ENCODE assay signal across 17 cellular contexts in genomic region chr5:139306197-139306596, GRCh38. TPM values are rescaled to one million over a fixed set of nuclear protein-coding genes. Genes with fewer than 3 reads are reported as not detected.
DNase-seq lines count a peak whose midpoint lies in the region; ATAC-seq, FAIRE-seq and TF ChIP-seq lines count a peak whose summit lies in the region.
"Had no signal": no experiment of that assay in that cellular context is flagged by ENCODE, and none has a peak within 500 bp of the region (broad histone marks: within the 10 kb centered on the region; RNA-seq: fewer than 3 reads in every experiment).

No MANE protein-coding gene starts in this region.

- no peaks in the 10 kb centered on the region for H3K9me2 ChIP-seq in hepatocyte (replicated peaks; ENCODE audit: insufficient read depth)

- peak overlapping the region; percentile 35 to 78 (median 66) for H3K4me3 Mint-ChIP-seq in CD4-positive, CD25-positive, alpha-beta regulatory T cell
- no peak overlapping the region for H3K4me3 Mint-ChIP-seq in activated CD4-positive, alpha-beta memory T cell treated with anti-CD3 and anti-CD28 coated beads, Interleukin-2, amount 10 ng/mL, durations not matched to agents 7 days and 5 days

- no peak overlapping the region for H2AFZ ChIP-seq in hepatocyte

- POLR2A ChIA-PET in activated CD4-positive, alpha-beta memory T cell treated with anti-CD3 and anti-CD28 coated beads, Interleukin-2, amount 10 ng/mL, durations not matched to agents 7 days and 5 days (lab: Charles Lee), result interaction anchor here (0.9 to 13.1 kb wide), 3 partner anchors 10 to 35 kb away, joined by 4 to 165 read pairs (median 20); partner anchors contain the start of genes MATR3 and PAIP2

- no peaks in the 10 kb centered on the region for H3K27me3 Mint-ChIP-seq in CD4-positive, CD25-positive, alpha-beta regulatory T cell
- no peaks in the 10 kb centered on the region for H3K27me3 Mint-ChIP-seq in activated CD4-positive, alpha-beta memory T cell treated with anti-CD3 and anti-CD28 coated beads, Interleukin-2, amount 10 ng/mL, durations not matched to agents 7 days and 5 days

- no peak for TF ChIP-seq POLR2A in GM12891 (IDR thresholded peaks at IDR 0.05; ENCODE audit: low read depth, low read length)

- peak in 1 of 2 donors; percentile 34 for ATAC-seq in CD4-positive, CD25-positive, alpha-beta regulatory T cell (ENCODE audit: low read depth in 2 of 2)
- ATAC-seq: left lung, PC-3, sciatic nerve had no signal

- H3K4me1 Mint-ChIP-seq in CD4-positive, CD25-positive, alpha-beta regulatory T cell, result peaks cover 63 to 96% (median 83%) of the 10 kb centered on the region in 4 donors
- peaks cover 89% of the 10 kb centered on the region for H3K4me1 Mint-ChIP-seq in activated CD4-positive, alpha-beta memory T cell treated with anti-CD3 and anti-CD28 coated beads, Interleukin-2, amount 10 ng/mL, durations not matched to agents 7 days and 5 days

- FAIRE-seq in GM12891 (lab: Jason Lieb, UNC), result peak; percentile 51
- FAIRE-seq: endothelial cell of umbilical vein, frontal cortex had no signal

- 76% methylated on average over 1 of the region's 1 CpG for WGBS in hepatocyte (ENCODE audit: low lambda C conversion rate, missing lambda C conversion rate)

- H3K36me3 ChIP-seq in CD4-positive, CD25-positive, alpha-beta regulatory T cell (ENCODE audit: control insufficient read depth, insufficient read depth, low read length), result peaks cover 4% of the 10 kb centered on the region
- H3K36me3 ChIP-seq in hepatocyte (replicated peaks; ENCODE audit: insufficient read depth, low read depth), result no peaks in the 10 kb centered on the region
- H3K36me3 ChIP-seq: left lung had no signal

- H3K4me2 ChIP-seq in hepatocyte, result peak overlapping the region; percentile 51

- H3K27ac ChIP-seq in CD4-positive, CD25-positive, alpha-beta regulatory T cell (ENCODE audit: insufficient read depth, low read length, poor library complexity, severe bottlenecking), result peak overlapping the region; percentile 65
- no peak overlapping the region for H3K27ac ChIP-seq in hepatocyte
- H3K27ac ChIP-seq: left lung had no signal

- peaks cover 96% of the 10 kb centered on the region for H3K4me1 ChIP-seq in CD4-positive, CD25-positive, alpha-beta regulatory T cell (ENCODE audit: control insufficient read depth, insufficient read depth, low read length, poor library complexity, severe bottlenecking)
- H3K4me1 ChIP-seq in hepatocyte (ENCODE audit: insufficient read depth), result peaks cover 34% of the 10 kb centered on the region

- peaks cover 100% of the 10 kb centered on the region for H4K20me1 ChIP-seq in hepatocyte (ENCODE audit: insufficient read depth, poor library complexity, severe bottlenecking)

- TF ChIP-seq CTCF in hepatocyte (IDR thresholded peaks at IDR 0.05; ENCODE audit: poor library complexity), result no peak

- peak overlapping the region in 1 of 3 donors; percentile 38 for H3K27ac Mint-ChIP-seq in CD4-positive, CD25-positive, alpha-beta regulatory T cell
- H3K27ac Mint-ChIP-seq in activated CD4-positive, alpha-beta memory T cell treated with anti-CD3 and anti-CD28 coated beads, Interleukin-2, amount 10 ng/mL, durations not matched to agents 7 days and 5 days, result peak overlapping the region; percentile 53

- CTCF ChIA-PET in activated CD4-positive, alpha-beta memory T cell treated with anti-CD3 and anti-CD28 coated beads, Interleukin-2, amount 10 ng/mL, durations not matched to agents 7 days and 5 days (lab: Charles Lee), result interaction anchor here (1.6 kb wide), 1 partner anchor 9 kb away, joined by 8 read pairs; no protein-coding TSS in a partner anchor

- peaks cover 25% of the 10 kb centered on the region for H3K36me3 Mint-ChIP-seq in CD4-positive, CD25-positive, alpha-beta regulatory T cell
- H3K36me3 Mint-ChIP-seq in activated CD4-positive, alpha-beta memory T cell treated with anti-CD3 and anti-CD28 coated beads, Interleukin-2, amount 10 ng/mL, durations not matched to agents 7 days and 5 days (ENCODE audit: low read depth), result peaks cover 28% of the 10 kb centered on the region

- H3K9me3 ChIP-seq in CD4-positive, CD25-positive, alpha-beta regulatory T cell (ENCODE audit: control insufficient read depth in 2 of 2, low read length in 2 of 2), result no peaks in the 10 kb centered on the region
- H3K9me3 ChIP-seq in hepatocyte (ENCODE audit: low read depth), result no peaks in the 10 kb centered on the region
- H3K9me3 ChIP-seq: left lung had no signal

- H3K27me3 ChIP-seq in CD4-positive, CD25-positive, alpha-beta regulatory T cell (ENCODE audit: control insufficient read depth, insufficient read depth, low read length), result no peaks in the 10 kb centered on the region
- no peaks in the 10 kb centered on the region for H3K27me3 ChIP-seq in hepatocyte
- H3K27me3 ChIP-seq: left lung had no signal

- H3K4me3 ChIP-seq in CD4-positive, CD25-positive, alpha-beta regulatory T cell (ENCODE audit: low read depth, low read length), result peak overlapping the region; percentile 73
- H3K4me3 ChIP-seq in hepatocyte, result no peak overlapping the region
- H3K4me3 ChIP-seq: left lung had no signal

- peaks cover 100% of the 10 kb centered on the region for H3K79me2 ChIP-seq in hepatocyte

- DNase-seq in CD4-positive, CD25-positive, alpha-beta regulatory T cell, result peak in 1 of 3 donors; percentile 39
- no peak for DNase-seq in GM12891 (ENCODE audit: insufficient read length, low spot score)
- no peak for DNase-seq in activated CD4-positive, alpha-beta memory T cell treated with anti-CD3 and anti-CD28 coated beads, Interleukin-2, amount 10 ng/mL, durations not matched to agents 7 days and 5 days
- no peak for DNase-seq in hepatocyte (ENCODE audit: low spot score)
- no peak for DNase-seq in H4 (ENCODE audit: low spot score)
- no peak for DNase-seq in dedifferentiated amniotic fluid mesenchymal stem cell (ENCODE audit: extremely low spot score)
- DNase-seq in NCI-H510A treated with DMSO at 0.1 percent for 48 hours (lab: John Stamatoyannopoulos, UW), result no peak
- DNase-seq: amniotic stem cell; cerebellar nuclear complex; DMS153; left lung; NCI-H526 treated with DMSO at 0.1 percent for 48 hours; PC-3; stimulated activated CD4-positive, alpha-beta T cell treated with anti-CD3 and anti-CD28 coated beads, Interleukin-2, amount 100 ng/mL, for 24 hours had no signal

- H3K9me3 Mint-ChIP-seq in CD4-positive, CD25-positive, alpha-beta regulatory T cell, result no peaks in the 10 kb centered on the region
- no peaks in the 10 kb centered on the region for H3K9me3 Mint-ChIP-seq in activated CD4-positive, alpha-beta memory T cell treated with anti-CD3 and anti-CD28 coated beads, Interleukin-2, amount 10 ng/mL, durations not matched to agents 7 days and 5 days

TF ChIP-seq in GM12891, 5 proteins besides CTCF, POLR2A, EP300 and RAD21:
- TF ChIP-seq SPI1 (IDR thresholded peaks at IDR 0.05; ENCODE audit: low read depth, low read length), result no peak
- no peak for TF ChIP-seq PAX5 (IDR thresholded peaks at IDR 0.05; ENCODE audit: insufficient read depth, low read length, severe bottlenecking)
- no peak for TF ChIP-seq TAF1 (IDR thresholded peaks at IDR 0.05; ENCODE audit: low read depth, low read length)
- no peak for TF ChIP-seq POU2F2 (IDR thresholded peaks at IDR 0.05; ENCODE audit: low read depth, low read length)

RNA-seq across cellular contexts. Expression of gene MATR3, which starts 12.7 kb away (rescaled TPM):
- total RNA-seq in CD4-positive, CD25-positive, alpha-beta regulatory T cell, result 391 TPM
- 100 to 1,000 TPM; 327 to 383 (median 361) TPM for polyA plus RNA-seq in CD4-positive, CD25-positive, alpha-beta regulatory T cell
- 152 TPM for polyA plus RNA-seq in GM12891 (2012; ENCODE audit: low read depth, missing spikeins)
- total RNA-seq in activated CD4-positive, alpha-beta memory T cell treated with anti-CD3 and anti-CD28 coated beads, Interleukin-2, amount 10 ng/mL, durations not matched to agents 7 days and 5 days, result 100 to 1,000 TPM; 168 to 193 TPM
- 346 and 355 TPM in 2 replicates for total RNA-seq in hepatocyte
- 176 and 183 TPM in 2 replicates for polyA plus RNA-seq in hepatocyte
- 241 and 248 TPM in 2 replicates for total RNA-seq in H4 (2014; rRNA removed; shearing (Covaris generic))

RNA-seq across cellular contexts. Expression of gene PAIP2, which starts 35.5 kb away (rescaled TPM):
- 126 TPM for total RNA-seq in CD4-positive, CD25-positive, alpha-beta regulatory T cell
- 100 to 1,000 TPM; 335 to 426 (median 357) TPM for polyA plus RNA-seq in CD4-positive, CD25-positive, alpha-beta regulatory T cell
- polyA plus RNA-seq in GM12891 (2012; ENCODE audit: low read depth, missing spikeins), result 128 TPM
- 100 to 1,000 TPM; 127 to 130 TPM for total RNA-seq in activated CD4-positive, alpha-beta memory T cell treated with anti-CD3 and anti-CD28 coated beads, Interleukin-2, amount 10 ng/mL, durations not matched to agents 7 days and 5 days
- total RNA-seq in hepatocyte, result 62.1 and 65.3 TPM in 2 replicates
- 77.5 and 86.3 TPM in 2 replicates for polyA plus RNA-seq in hepatocyte
- 66.1 and 71.8 TPM in 2 replicates for total RNA-seq in H4 (2014; rRNA removed; shearing (Covaris generic))
